In genomic region chr17:62048262-62048661, GRCh38 we compare ENCODE assay signal across 30 cellular contexts.
"Had no signal": no experiment of that assay in that cellular context is flagged by ENCODE, and none has a peak within 500 bp of the region (broad histone marks: within the 10 kb centered on the region; RNA-seq: fewer than 3 reads in every experiment).

No MANE protein-coding gene starts in this region.

- H3K36me3 ChIP-seq: prostate gland, uterus had no signal

- H3K27ac Mint-ChIP-seq: dendritic cell treated with granulocyte-macrophage colony-stimulating factor and Interleukin-4, amounts not matched to agents 40 ng/mL and 50 ng/mL, for 4 days; neural progenitor cell had no signal

- H3K27me3 ChIP-seq: colonic mucosa, gastroesophageal sphincter, heart left ventricle, hepatocyte, left lung, neural progenitor cell, right atrium auricular region, suprapubic skin, transverse colon, upper lobe of right lung, uterus had no signal

- H3K27ac ChIP-seq: colonic mucosa, epithelial cell of prostate, gastroesophageal sphincter, heart left ventricle, hepatocyte, left lung, neural progenitor cell, parathyroid adenoma, prostate gland, right atrium auricular region, suprapubic skin, transverse colon, upper lobe of right lung, uterus had no signal

- ATAC-seq: esophagus mucosa; gastroesophageal sphincter; heart left ventricle; left cardiac atrium; left lung; naive thymus-derived CD8-positive, alpha-beta T cell; sciatic nerve; stimulated activated naive CD8-positive, alpha-beta T cell treated with anti-CD3 and anti-CD28 coated beads, Interleukin-15, amount 100 ng/mL, for 72 hours; upper lobe of right lung had no signal

- H3K4me1 ChIP-seq: colonic mucosa, neural progenitor cell, parathyroid adenoma, prostate gland, uterus had no signal

- H3K4me1 Mint-ChIP-seq: endodermal cell, neural progenitor cell had no signal

- H3K4me3 ChIP-seq: colonic mucosa, gastroesophageal sphincter, heart left ventricle, hepatocyte, left lung, neural progenitor cell, prostate gland, right atrium auricular region, smooth muscle cell, suprapubic skin, transverse colon, upper lobe of right lung, uterus had no signal

- H3K27me3 Mint-ChIP-seq: dendritic cell treated with granulocyte-macrophage colony-stimulating factor and Interleukin-4, amounts not matched to agents 40 ng/mL and 50 ng/mL, for 4 days; naive thymus-derived CD8-positive, alpha-beta T cell; stimulated activated naive CD8-positive, alpha-beta T cell treated with anti-CD3 and anti-CD28 coated beads, Interleukin-15, amount 100 ng/mL, for 72 hours had no signal

- H3K4me3 Mint-ChIP-seq: dendritic cell treated with granulocyte-macrophage colony-stimulating factor and Interleukin-4, amounts not matched to agents 40 ng/mL and 50 ng/mL, for 4 days; endodermal cell; neural progenitor cell; stimulated activated naive CD8-positive, alpha-beta T cell treated with anti-CD3 and anti-CD28 coated beads, Interleukin-15, amount 100 ng/mL, for 72 hours had no signal

- H3K9me3 ChIP-seq: colonic mucosa, gastroesophageal sphincter, heart left ventricle, left lung, prostate gland, right atrium auricular region, suprapubic skin, transverse colon, upper lobe of right lung, uterus had no signal

- DNase-seq: colonic mucosa; effector CD8-positive, alpha-beta T cell; endodermal cell; foreskin fibroblast; heart left ventricle; left cardiac atrium; left lung; mesendoderm; naive thymus-derived CD8-positive, alpha-beta T cell; stimulated activated CD4-positive, alpha-beta T cell treated with anti-CD3 and anti-CD28 coated beads, Interleukin-12 subunit alpha, Interleukin-12 subunit beta, amount 100 ng/mL, for 4 hours; stimulated activated CD4-positive, alpha-beta T cell treated with anti-CD3 and anti-CD28 coated beads, Interleukin-1b, Interleukin-23, amount 100 ng/mL, for 48 hours; stimulated activated CD4-positive, alpha-beta T cell treated with anti-CD3 and anti-CD28 coated beads, Interleukin-4, amount 100 ng/mL, for 1 hour; stimulated activated CD8-positive, alpha-beta memory T cell treated with anti-CD3 and anti-CD28 coated beads, Interleukin-4, amount 100 ng/mL, for 48 hours; stimulated activated naive CD4-positive, alpha-beta T cell; stimulated activated naive CD8-positive, alpha-beta T cell treated with anti-CD3 and anti-CD28 coated beads, Interleukin-15, amount 100 ng/mL, for 72 hours; transverse colon; upper lobe of right lung; uterus had no signal

- H3K9me3 Mint-ChIP-seq: dendritic cell treated with granulocyte-macrophage colony-stimulating factor and Interleukin-4, amounts not matched to agents 40 ng/mL and 50 ng/mL, for 4 days; endodermal cell; naive thymus-derived CD8-positive, alpha-beta T cell; neural progenitor cell; stimulated activated naive CD8-positive, alpha-beta T cell treated with anti-CD3 and anti-CD28 coated beads, Interleukin-15, amount 100 ng/mL, for 72 hours had no signal
